In genomic region chr3:157123621-157124020, GRCh38 we compare ENCODE assay signal across 18 cellular contexts.
"Had no signal": no experiment of that assay in that cellular context is flagged by ENCODE, and none has a peak within 500 bp of the region (broad histone marks: within the 10 kb centered on the region; RNA-seq: fewer than 3 reads in every experiment).

No MANE protein-coding gene starts in this region.

- H3K4me3 Mint-ChIP-seq: activated naive CD4-positive, alpha-beta T cell treated with anti-CD3 and anti-CD28 coated beads, Interleukin-2, amount 10 ng/mL, durations not matched to agents 7 days and 5 days; activated naive CD8-positive, alpha-beta T cell treated with anti-CD3 and anti-CD28 coated beads, Interleukin-2, amount 50 U/mL, for 24 hours; activated T-cell treated with anti-CD3 and anti-CD28 coated beads, Interleukin-2, amount 50 U/mL, for 4 hours; T-helper 1 cell treated with Interleukin-12 subunit alpha and Interleukin-12 subunit beta and Interleukin-4 antibody, amounts not matched to agents 30 μg/mL and 1 μg/mL, for 36 hours had no signal

- H3K27me3 ChIP-seq: thyroid gland had no signal

- H3K9me3 Mint-ChIP-seq: activated naive CD8-positive, alpha-beta T cell treated with anti-CD3 and anti-CD28 coated beads, Interleukin-2, amount 50 U/mL, for 24 hours; activated T-cell treated with anti-CD3 and anti-CD28 coated beads, Interleukin-2, amount 50 U/mL, for 4 hours; T-helper 1 cell treated with Interleukin-12 subunit alpha and Interleukin-12 subunit beta and Interleukin-4 antibody, amounts not matched to agents 30 μg/mL and 1 μg/mL, for 36 hours had no signal

- H3K4me3 ChIP-seq: thyroid gland had no signal

- H3K27me3 Mint-ChIP-seq: activated naive CD8-positive, alpha-beta T cell treated with anti-CD3 and anti-CD28 coated beads, Interleukin-2, amount 50 U/mL, for 24 hours had no signal

- H3K27ac Mint-ChIP-seq: activated naive CD4-positive, alpha-beta T cell treated with anti-CD3 and anti-CD28 coated beads, Interleukin-2, amount 10 ng/mL, durations not matched to agents 7 days and 5 days; activated naive CD8-positive, alpha-beta T cell treated with anti-CD3 and anti-CD28 coated beads, Interleukin-2, amount 50 U/mL, for 24 hours; T-helper 1 cell treated with Interleukin-12 subunit alpha and Interleukin-12 subunit beta and Interleukin-4 antibody, amounts not matched to agents 30 μg/mL and 1 μg/mL, for 36 hours had no signal

- DNase-seq: activated CD4-positive, alpha-beta T cell treated with anti-CD3 and anti-CD28 coated beads, Interleukin-2, amount 50 U/mL, for 1 hour; activated CD4-positive, CD25-positive, alpha-beta regulatory T cell treated with anti-CD3 and anti-CD28 coated beads, Interleukin-2, amount 50 U/mL, for 72 hours; activated CD8-positive, alpha-beta memory T cell treated with anti-CD3 and anti-CD28 coated beads, Interleukin-2, amount 50 U/mL, for 4 hours; activated naive CD4-positive, alpha-beta T cell treated with anti-CD3 and anti-CD28 coated beads, Interleukin-2, amount 10 ng/mL, durations not matched to agents 7 days and 5 days; activated naive CD8-positive, alpha-beta T cell treated with anti-CD3 and anti-CD28 coated beads, Interleukin-2, amount 50 U/mL, for 24 hours; activated T-cell treated with anti-CD3 and anti-CD28 coated beads, Interleukin-2, amount 50 U/mL, for 4 hours; aorta; dermis blood vessel endothelial cell; effector memory CD4-positive, alpha-beta T cell; left colon; midbrain; occipital lobe; stimulated activated CD4-positive, alpha-beta T cell treated with anti-CD3 and anti-CD28 coated beads, Interleukin-12 subunit alpha, Interleukin-12 subunit beta, amount 100 ng/mL, for 4 hours; stimulated activated CD4-positive, alpha-beta T cell treated with anti-CD3 and anti-CD28 coated beads, Interleukin-1b, Interleukin-23, amount 100 ng/mL, for 48 hours; stimulated activated CD8-positive, alpha-beta memory T cell treated with anti-CD3 and anti-CD28 coated beads, Interleukin-4, amount 100 ng/mL, for 48 hours; stimulated activated naive CD4-positive, alpha-beta T cell had no signal

- H3K9me3 ChIP-seq: thyroid gland had no signal

- H3K36me3 ChIP-seq: thyroid gland had no signal

- ATAC-seq: activated naive CD8-positive, alpha-beta T cell treated with anti-CD3 and anti-CD28 coated beads, Interleukin-2, amount 50 U/mL, for 24 hours; activated T-cell treated with anti-CD3 and anti-CD28 coated beads, Interleukin-2, amount 50 U/mL, for 4 hours; left colon had no signal
